Comparison of ENCODE assay signal across 18 cellular contexts in the genomic region with DNA sequence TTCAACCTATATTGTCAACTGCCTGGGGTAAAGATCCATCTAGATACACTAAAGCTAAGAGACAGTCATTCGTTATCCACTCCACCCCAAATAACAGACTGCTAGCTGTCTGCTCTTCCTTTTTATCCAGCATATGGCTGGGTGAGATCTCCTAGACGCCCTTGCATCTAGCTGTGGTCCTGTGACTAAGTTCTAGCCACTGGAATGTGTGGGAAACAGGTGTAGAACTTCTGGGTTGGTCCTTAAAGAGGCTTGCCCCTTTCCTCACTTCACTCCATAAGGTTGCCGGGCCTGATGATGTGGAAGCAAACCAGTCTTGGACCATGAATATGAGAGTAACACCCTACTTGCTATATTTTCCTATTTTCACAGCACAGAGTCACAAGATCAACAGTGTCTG. TPM values are rescaled to one million over a fixed set of nuclear protein-coding genes. Genes with fewer than 3 reads are reported as not detected.
DNase-seq lines count a peak whose midpoint lies in the region; ATAC-seq and TF ChIP-seq lines count a peak whose summit lies in the region.
"Had no signal": no experiment of that assay in that cellular context is flagged by ENCODE, and none has a peak within 500 bp of the region (broad histone marks: within the 10 kb centered on the region; RNA-seq: fewer than 3 reads in every experiment).

No MANE protein-coding gene starts in this region.

- H3K36me3 Mint-ChIP-seq in activated naive CD4-positive, alpha-beta T cell treated with anti-CD3 and anti-CD28 coated beads for 36 hours (ENCODE audit: low read depth): peaks cover 12% of the 10 kb centered on the region
- H3K36me3 Mint-ChIP-seq in activated naive CD4-positive, alpha-beta T cell treated with anti-CD3 and anti-CD28 coated beads, Interleukin-2, amount 50 U/mL, for 72 hours: peaks cover 11 to 28% of the 10 kb centered on the region in 2 donors
- H3K36me3 Mint-ChIP-seq in T-helper 17 cell (ENCODE audit: low read depth) (peaks cover 3% of the 10 kb centered on the region), memory B cell (peaks cover 8% of the 10 kb centered on the region)
- H3K36me3 Mint-ChIP-seq in stimulated activated memory B cell treated with anti-CD40 and anti-IgM and Interleukin-4, amounts not matched to agents 10 μg/mL and 1 μg/mL and 100 μg/mL, for 72 hours: peaks cover 8% of the 10 kb centered on the region

- H3K27ac ChIP-seq in gastrocnemius medialis: peak overlapping the region in 1 of 4 donors; percentile 29
- H3K27ac ChIP-seq: hepatocyte, neutrophil, upper lobe of left lung had no signal

- no peak overlapping the region for H3K4me3 Mint-ChIP-seq in activated naive CD4-positive, alpha-beta T cell treated with anti-CD3 and anti-CD28 coated beads for 36 hours
- H3K4me3 Mint-ChIP-seq in T-helper 17 cell: no peak overlapping the region
- no peak overlapping the region for H3K4me3 Mint-ChIP-seq in memory B cell
- H3K4me3 Mint-ChIP-seq in stimulated activated memory B cell treated with anti-CD40 and anti-IgM and Interleukin-4, amounts not matched to agents 10 μg/mL and 1 μg/mL and 100 μg/mL, for 72 hours: no peak overlapping the region
- H3K4me3 Mint-ChIP-seq: activated T-helper 1 cell treated with anti-CD3 and anti-CD28 coated beads, Interleukin-12 subunit alpha, Interleukin-12 subunit beta, Interleukin-2, Interleukin-4 antibody, amounts not matched to agents 30 ng/mL and 10 ng/mL and 1 ng/mL, durations not matched to agents 14 hours and 24 hours and 36 hours had no signal

- no peak overlapping the region for H3K4me3 ChIP-seq in gastrocnemius medialis
- H3K4me3 ChIP-seq: hepatocyte, lung, upper lobe of left lung had no signal

- no peak for TF ChIP-seq POLR2A in gastrocnemius medialis (IDR thresholded peaks at IDR 0.05)

- in situ Hi-C loops in gastrocnemius medialis (cut with MboI; ENCODE audit: low sequenced_read_pairs in 4 of 4): loop anchor here in 1 of 4 donors (10.0 to 25.0 kb wide), 2 partner anchors 190 to 582 kb away; a partner anchor contains a TSS

- H3K27ac Mint-ChIP-seq in activated naive CD4-positive, alpha-beta T cell treated with anti-CD3 and anti-CD28 coated beads for 36 hours: peak overlapping the region; percentile 10
- H3K27ac Mint-ChIP-seq in activated naive CD4-positive, alpha-beta T cell treated with anti-CD3 and anti-CD28 coated beads, Interleukin-2, amount 50 U/mL, for 72 hours: peak overlapping the region in 1 of 2 donors; percentile 95
- H3K27ac Mint-ChIP-seq in T-helper 17 cell (peak overlapping the region; percentile 98), memory B cell (peak overlapping the region; percentile 46)
- H3K27ac Mint-ChIP-seq in stimulated activated memory B cell treated with anti-CD40 and anti-IgM and Interleukin-4, amounts not matched to agents 10 μg/mL and 1 μg/mL and 100 μg/mL, for 72 hours: peak overlapping the region; percentile 41
- H3K27ac Mint-ChIP-seq: activated T-helper 1 cell treated with anti-CD3 and anti-CD28 coated beads, Interleukin-12 subunit alpha, Interleukin-12 subunit beta, Interleukin-2, Interleukin-4 antibody, amounts not matched to agents 30 ng/mL and 10 ng/mL and 1 ng/mL, durations not matched to agents 14 hours and 24 hours and 36 hours had no signal

- H3K9me3 ChIP-seq in T-helper 17 cell (ENCODE audit: control insufficient read depth, low read length, poor library complexity, severe bottlenecking) (no peaks in the 10 kb centered on the region), gastrocnemius medialis (no peaks in the 10 kb centered on the region)
- H3K9me3 ChIP-seq: neutrophil, upper lobe of left lung had no signal

- no peak for TF ChIP-seq CTCF in gastrocnemius medialis (IDR thresholded peaks at IDR 0.05 in 4 of 5, conservative IDR thresholded peaks at IDR 0.05 in 1 of 5)

- H3K4me1 ChIP-seq in gastrocnemius medialis: peaks cover 40 to 41% of the 10 kb centered on the region in 2 donors

- no peak for ATAC-seq in activated naive CD4-positive, alpha-beta T cell treated with anti-CD3 and anti-CD28 coated beads, Interleukin-2, amount 50 U/mL, for 72 hours
- ATAC-seq in T-helper 17 cell (no peak), memory B cell (ENCODE audit: low read depth) (no peak), GM18517 (IDR thresholded peaks at IDR 0.05; ENCODE audit: unreplicated experiment) (no peak), gastrocnemius medialis (no peak)
- ATAC-seq in stimulated activated memory B cell treated with anti-CD40 and anti-IgM and Interleukin-4, amounts not matched to agents 10 μg/mL and 1 μg/mL and 100 μg/mL, for 72 hours: no peak
- ATAC-seq: stimulated activated naive CD8-positive, alpha-beta T cell treated with anti-CD3 and anti-CD28 coated beads, Interleukin-15, Interleukin-2, amounts not matched to agents 100 U/mL and 50 U/mL, for 24 hours had no signal

- CTCF ChIA-PET in activated naive CD4-positive, alpha-beta T cell treated with anti-CD3 and anti-CD28 coated beads for 36 hours (lab: Charles Lee): interaction anchor here (1.0 to 2.3 kb wide), 6 partner anchors 9 to 232 kb away, joined by 3 to 8 read pairs (median 4); no protein-coding TSS in a partner anchor

- no peaks in the 10 kb centered on the region for H3K27me3 Mint-ChIP-seq in activated naive CD4-positive, alpha-beta T cell treated with anti-CD3 and anti-CD28 coated beads for 36 hours (ENCODE audit: low read depth)
- H3K27me3 Mint-ChIP-seq in T-helper 17 cell (no peaks in the 10 kb centered on the region), memory B cell (no peaks in the 10 kb centered on the region)
- H3K27me3 Mint-ChIP-seq in stimulated activated memory B cell treated with anti-CD40 and anti-IgM and Interleukin-4, amounts not matched to agents 10 μg/mL and 1 μg/mL and 100 μg/mL, for 72 hours: no peaks in the 10 kb centered on the region

- peaks cover 0 to 38% of the 10 kb centered on the region in 2 donors for H3K36me3 ChIP-seq in gastrocnemius medialis

- peaks cover 40% of the 10 kb centered on the region for H3K4me1 Mint-ChIP-seq in activated naive CD4-positive, alpha-beta T cell treated with anti-CD3 and anti-CD28 coated beads for 36 hours (ENCODE audit: low read depth)
- H3K4me1 Mint-ChIP-seq in T-helper 17 cell: peaks cover 31% of the 10 kb centered on the region
- peaks cover 36% of the 10 kb centered on the region for H3K4me1 Mint-ChIP-seq in memory B cell
- peaks cover 33% of the 10 kb centered on the region for H3K4me1 Mint-ChIP-seq in stimulated activated memory B cell treated with anti-CD40 and anti-IgM and Interleukin-4, amounts not matched to agents 10 μg/mL and 1 μg/mL and 100 μg/mL, for 72 hours

- H3K9me3 Mint-ChIP-seq in activated naive CD4-positive, alpha-beta T cell treated with anti-CD3 and anti-CD28 coated beads for 36 hours: no peaks in the 10 kb centered on the region
- H3K9me3 Mint-ChIP-seq in activated naive CD4-positive, alpha-beta T cell treated with anti-CD3 and anti-CD28 coated beads, Interleukin-2, amount 50 U/mL, for 72 hours: no peaks in the 10 kb centered on the region
- no peaks in the 10 kb centered on the region for H3K9me3 Mint-ChIP-seq in memory B cell
- H3K9me3 Mint-ChIP-seq in stimulated activated memory B cell treated with anti-CD40 and anti-IgM and Interleukin-4, amounts not matched to agents 10 μg/mL and 1 μg/mL and 100 μg/mL, for 72 hours: no peaks in the 10 kb centered on the region
- H3K9me3 Mint-ChIP-seq: activated T-helper 1 cell treated with anti-CD3 and anti-CD28 coated beads, Interleukin-12 subunit alpha, Interleukin-12 subunit beta, Interleukin-2, Interleukin-4 antibody, amounts not matched to agents 30 ng/mL and 10 ng/mL and 1 ng/mL, durations not matched to agents 14 hours and 24 hours and 36 hours had no signal

- intact Hi-C loops in activated naive CD4-positive, alpha-beta T cell treated with anti-CD3 and anti-CD28 coated beads for 36 hours (cut with micrococcal nuclease): loop anchor here (5.0 to 10.0 kb wide), 2 partner anchors 550 to 732 kb away; a partner anchor contains a TSS
- intact Hi-C loops in gastrocnemius medialis (cut with DNase I; ENCODE audit: low total_unique reads): loop anchor here (5.0 to 10.0 kb wide), 4 partner anchors 190 to 887 kb away; a partner anchor contains a TSS

- no peak for DNase-seq in activated naive CD4-positive, alpha-beta T cell treated with anti-CD3 and anti-CD28 coated beads for 36 hours
- no peak for DNase-seq in activated naive CD4-positive, alpha-beta T cell treated with anti-CD3 and anti-CD28 coated beads, Interleukin-2, amount 50 U/mL, for 72 hours (ENCODE audit: low spot score in 2 of 2)
- DNase-seq in T-helper 17 cell (no peak), memory B cell (ENCODE audit: low spot score in 2 of 2) (no peak), gastrocnemius medialis (no peak)
- no peak for DNase-seq in stimulated activated CD4-positive, alpha-beta T cell treated with anti-CD3 and anti-CD28 coated beads, Interleukin-2, amount 100 ng/mL, for 48 hours
- DNase-seq: aorta; NCI-H187; NCI-H446; retina; stimulated activated naive CD8-positive, alpha-beta T cell treated with anti-CD3 and anti-CD28 coated beads, Interleukin-15, Interleukin-2, amounts not matched to agents 100 U/mL and 50 U/mL, for 24 hours; upper lobe of left lung had no signal

- no peaks in the 10 kb centered on the region for H3K27me3 ChIP-seq in gastrocnemius medialis
- H3K27me3 ChIP-seq: hepatocyte, neutrophil, upper lobe of left lung had no signal

RNA-seq across cellular contexts. Expression of a gene that starts 3.2 kb away (rescaled TPM):
- total RNA-seq in activated naive CD4-positive, alpha-beta T cell treated with anti-CD3 and anti-CD28 coated beads for 36 hours: 10 to 100 TPM; 34.4 to 37.8 TPM
- total RNA-seq in activated naive CD4-positive, alpha-beta T cell treated with anti-CD3 and anti-CD28 coated beads, Interleukin-2, amount 50 U/mL, for 72 hours: 10 to 100 TPM; 25.0 to 30.3 TPM
- total RNA-seq in T-helper 17 cell (10 to 100 TPM; 20.0 to 20.7 TPM), gastrocnemius medialis (10 to 100 TPM; 26.1 to 45.1 (median 31.0) TPM)

RNA-seq across cellular contexts. Expression of a gene that starts 3.3 kb away (rescaled TPM):
- 10 to 100 TPM; 23.0 to 24.1 TPM for total RNA-seq in activated naive CD4-positive, alpha-beta T cell treated with anti-CD3 and anti-CD28 coated beads for 36 hours
- 10 to 100 TPM; 21.6 to 23.8 TPM for total RNA-seq in activated naive CD4-positive, alpha-beta T cell treated with anti-CD3 and anti-CD28 coated beads, Interleukin-2, amount 50 U/mL, for 72 hours
- total RNA-seq in T-helper 17 cell (10 to 100 TPM; 12.0 to 14.8 TPM), gastrocnemius medialis (10 to 100 TPM; 30.3 to 43.1 (median 30.5) TPM)
